1 cellular context compared by ENCODE assay signal in genomic region chr11:46520971-46521745, GRCh38.
TF ChIP-seq lines count a peak whose summit lies in the region.

No MANE protein-coding gene starts in this region.

TF ChIP-seq in SK-N-SH treated with all-trans-retinoic acid at 6 μM for 48 hours, 23 proteins besides CTCF, POLR2A, EP300 and RAD21 (continued from another document):
- no peak for TF ChIP-seq ESRRG (CRISPR knock-in tag; IDR thresholded peaks at IDR 0.05)
- no peak for TF ChIP-seq ISL1 (CRISPR knock-in tag; IDR thresholded peaks at IDR 0.05)
- TF ChIP-seq ZC3H10 (CRISPR knock-in tag; IDR thresholded peaks at IDR 0.05): no peak
- no peak for TF ChIP-seq PPARA (CRISPR knock-in tag; IDR thresholded peaks at IDR 0.05; ENCODE audit: borderline replicate concordance)
- no peak for TF ChIP-seq SNAI2 (CRISPR knock-in tag; IDR thresholded peaks at IDR 0.05)
- no peak for TF ChIP-seq ZNF70 (CRISPR knock-in tag; IDR thresholded peaks at IDR 0.05)
- no peak for TF ChIP-seq CSDC2 (CRISPR knock-in tag; IDR thresholded peaks at IDR 0.05)
- TF ChIP-seq BACH2 (CRISPR knock-in tag; IDR thresholded peaks at IDR 0.05; ENCODE audit: borderline replicate concordance): no peak
- no peak for TF ChIP-seq ARNTL (CRISPR knock-in tag; IDR thresholded peaks at IDR 0.05; ENCODE audit: borderline replicate concordance, low read depth)
- TF ChIP-seq ZNF8 (CRISPR knock-in tag; IDR thresholded peaks at IDR 0.05): no peak
